In the genomic region with DNA sequence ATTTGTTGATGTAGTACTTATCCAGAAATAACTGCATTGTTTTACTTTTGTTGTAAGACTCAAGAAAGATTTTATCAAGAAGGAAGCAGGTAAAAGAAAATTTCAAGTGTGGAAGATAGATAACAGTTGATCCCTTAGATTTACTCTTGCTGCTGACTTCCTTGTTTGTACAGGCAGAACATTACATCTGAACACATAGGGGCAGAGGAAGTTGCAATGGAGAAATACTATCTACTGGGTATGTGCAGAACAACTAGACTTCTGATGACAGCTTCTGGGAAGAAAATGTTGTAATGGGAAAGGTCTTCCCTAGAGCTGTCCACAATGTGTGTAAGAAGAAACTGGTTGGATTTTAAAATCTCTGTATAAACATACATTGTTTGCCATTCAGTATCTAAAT, we compare ENCODE assay signal across 22 cellular contexts.
DNase-seq lines count a peak whose midpoint lies in the region; TF ChIP-seq lines count a peak whose summit lies in the region.
"Had no signal": no experiment of that assay in that cellular context is flagged by ENCODE, and none has a peak within 500 bp of the region (broad histone marks: within the 10 kb centered on the region; RNA-seq: fewer than 3 reads in every experiment).

No MANE protein-coding gene starts in this region.

- H3K4me1 ChIP-seq in SJSA1 (replicated peaks) (peaks cover 43% of the 10 kb centered on the region), SJCRH30 (no peaks in the 10 kb centered on the region), OCI-LY7 (ENCODE audit: insufficient read depth, low read length, poor library complexity, severe bottlenecking) (no peaks in the 10 kb centered on the region)
- H3K4me1 ChIP-seq: BLaER1 had no signal

- no peaks in the 10 kb centered on the region for H3K9me2 ChIP-seq in OCI-LY7 (ENCODE audit: insufficient read depth, low read length)

- BruUV-seq in OCI-LY7 (replicated peaks; lab: Mats Ljungman, UMichigan): no TSS peak

- no peaks in the 10 kb centered on the region for H3K27me3 ChIP-seq in SJSA1 (replicated peaks)
- H3K27me3 ChIP-seq in brain microvascular endothelial cell (replicated peaks): no peaks in the 10 kb centered on the region
- no peaks in the 10 kb centered on the region for H3K27me3 ChIP-seq in SJCRH30
- H3K27me3 ChIP-seq: BLaER1 had no signal

- H3K4me3 ChIP-seq in SJSA1: no peak overlapping the region
- H3K4me3 ChIP-seq in choroid plexus epithelial cell (ENCODE audit: low read depth, low read length): no peak overlapping the region
- H3K4me3 ChIP-seq in brain microvascular endothelial cell (ENCODE audit: low read depth, low read length): no peak overlapping the region
- no peak overlapping the region for H3K4me3 ChIP-seq in SJCRH30
- H3K4me3 ChIP-seq in OCI-LY7 (ENCODE audit: low read depth, low read length, poor library complexity, severe bottlenecking): no peak overlapping the region
- H3K4me3 ChIP-seq: BLaER1, GM12878, PC-9, SK-N-MC had no signal

- POLR2A ChIA-PET in OCI-LY7 (lab: Charles Lee): interaction anchor here (0.6 kb wide), 1 partner anchor 984 kb away, joined by 3 read pairs; no protein-coding TSS in a partner anchor

- in situ Hi-C loops in brain microvascular endothelial cell (cut with HindIII; ENCODE audit: low pct_ligation_motif_present, low sequenced_read_pairs): no loop called here

- H3K4me2 ChIP-seq in OCI-LY7 (ENCODE audit: low read length): no peak overlapping the region
- H3K4me2 ChIP-seq: BLaER1, KMS-11, PC-9 had no signal

- intact Hi-C loops in OCI-LY7 (cut with micrococcal nuclease; ENCODE audit: unreplicated experiment): no loop called here

- H2AFZ ChIP-seq in OCI-LY7 (ENCODE audit: low read length): no peak overlapping the region
- H2AFZ ChIP-seq: PC-9 had no signal

- DNase-seq in DMS53 (lab: John Stamatoyannopoulos, UW) (peak; percentile 20), DMS53 treated with DMSO at 0.1 percent for 48 hours (lab: John Stamatoyannopoulos, UW; ENCODE audit: unreplicated experiment) (no peak), SJSA1 (ENCODE audit: low read depth in 1 of 2, low spot score in 2 of 2) (no peak), choroid plexus epithelial cell (ENCODE audit: low read depth) (peak; percentile 49), pulmonary artery endothelial cell (ENCODE audit: low read depth, low spot score) (peak; percentile 55), brain microvascular endothelial cell (no peak), SJCRH30 (no peak), OCI-LY7 (ENCODE audit: low spot score) (no peak)
- DNase-seq: 8988T; CD8-positive, alpha-beta memory T cell; GDM1; MM.1S; NCI-H1105 treated with DMSO at 0.1 percent for 48 hours; NCI-H1694 treated with DMSO at 0.1 percent for 48 hours; NCI-H2107; NCI-H524 treated with DMSO at 0.1 percent for 48 hours; NK-92 treated with Interleukin-12 subunit alpha and Interleukin-12 subunit beta, amount 100 ng/mL, for 24 hours; PC-9 had no signal

- no peaks in the 10 kb centered on the region for H3K79me2 ChIP-seq in OCI-LY7 (ENCODE audit: insufficient read depth, low read depth, low read length)

- no peaks in the 10 kb centered on the region for H3K9me3 ChIP-seq in SJSA1 (replicated peaks)
- H3K9me3 ChIP-seq in SJCRH30 (replicated peaks): no peaks in the 10 kb centered on the region
- no peaks in the 10 kb centered on the region for H3K9me3 ChIP-seq in OCI-LY7 (ENCODE audit: low read length)
- H3K9me3 ChIP-seq: BLaER1 had no signal

- H3K27ac ChIP-seq in SJSA1 (peak overlapping the region; percentile 42; the same call in 1 of the 2 replicates), brain microvascular endothelial cell (no peak overlapping the region), SJCRH30 (no peak overlapping the region), OCI-LY7 (ENCODE audit: low read depth, low read length, poor library complexity, severe bottlenecking) (no peak overlapping the region)
- H3K27ac ChIP-seq: BLaER1, KMS-11, PC-9, SK-N-MC had no signal

- H3K36me3 ChIP-seq in SJSA1: no peaks in the 10 kb centered on the region
- H3K36me3 ChIP-seq in brain microvascular endothelial cell (replicated peaks): no peaks in the 10 kb centered on the region
- H3K36me3 ChIP-seq in SJCRH30: no peaks in the 10 kb centered on the region
- no peaks in the 10 kb centered on the region for H3K36me3 ChIP-seq in OCI-LY7 (ENCODE audit: insufficient read depth, low read length)
- H3K36me3 ChIP-seq: BLaER1 had no signal

- no peaks in the 10 kb centered on the region for H4K20me1 ChIP-seq in OCI-LY7 (ENCODE audit: insufficient read depth, low read length)
- H4K20me1 ChIP-seq: BLaER1 had no signal

- TF ChIP-seq CTCF in choroid plexus epithelial cell (conservative IDR thresholded peaks at IDR 0.05; ENCODE audit: low read depth, low read length) (no peak), brain microvascular endothelial cell (IDR thresholded peaks at IDR 0.05; ENCODE audit: low read depth, low read length, missing control alignments) (no peak), OCI-LY7 (conservative IDR thresholded peaks at IDR 0.05; ENCODE audit: low read length) (no peak)

- CTCF ChIA-PET in OCI-LY7 (lab: Charles Lee; ENCODE audit: unreplicated experiment): no interaction called here

Comparison
In these comparisons a context has a peak if more than half of its experiments do, and no peak if none do; other contexts are left out.
1. DNase-seq: peak in DMS53 (single experiment), choroid plexus epithelial cell (single experiment) and pulmonary artery endothelial cell (single experiment); none in DMS53 treated with DMSO at 0.1 percent for 48 hours (single experiment), SJSA1 (0 of 2), brain microvascular endothelial cell (single experiment), SJCRH30 (0 of 2) and OCI-LY7 (single experiment).